In genomic region chr12:27128865-27129264, GRCh38 we compare ENCODE assay signal across 17 cellular contexts. TPM values are rescaled to one million over a fixed set of nuclear protein-coding genes. Genes with fewer than 3 reads are reported as not detected.
"Had no signal": no experiment of that assay in that cellular context is flagged by ENCODE, and none has a peak within 500 bp of the region (broad histone marks: within the 10 kb centered on the region; RNA-seq: fewer than 3 reads in every experiment).

No MANE protein-coding gene starts in this region.

RNA-seq across cellular contexts. Expression of gene C12orf71, which starts 46.5 kb away (rescaled TPM):
- total RNA-seq: activated CD4-positive, alpha-beta memory T cell treated with anti-CD3 and anti-CD28 coated beads, Interleukin-2, amount 10 ng/mL, durations not matched to agents 7 days and 5 days; activated CD4-positive, alpha-beta T cell treated with anti-CD3 and anti-CD28 coated beads for 36 hours; activated CD4-positive, alpha-beta T cell treated with anti-CD3 and anti-CD28 coated beads, Interleukin-2, amount 10 ng/mL, durations not matched to agents 7 days and 5 days; activated CD8-positive, alpha-beta memory T cell treated with anti-CD3 and anti-CD28 coated beads, Interleukin-2, amount 10 ng/mL, durations not matched to agents 7 days and 5 days; activated CD8-positive, alpha-beta T cell treated with anti-CD3 and anti-CD28 coated beads, Interleukin-2, amount 10 ng/mL, durations not matched to agents 7 days and 5 days; activated naive CD8-positive, alpha-beta T cell treated with anti-CD3 and anti-CD28 coated beads, Interleukin-2, amount 10 ng/mL, durations not matched to agents 7 days and 5 days; activated T-helper 2 cell treated with anti-CD3 and anti-CD28 coated beads, Interferon-gamma antibody, Interleukin-2, Interleukin-4, amounts not matched to agents 10 μg/mL and 5 μg/mL and 100 μg/mL, durations not matched to agents 14 hours and 24 hours and 36 hours; aorta; body of pancreas; breast epithelium; cardiac septum; T-cell; T-helper 1 cell treated with Interleukin-12 subunit alpha and Interleukin-12 subunit beta and Interleukin-4 antibody, amounts not matched to agents 30 ng/mL and 1 ng/mL, for 36 hours; T-helper 17 cell; T-helper 2 cell treated with Interferon-gamma antibody and Interleukin-4, amounts not matched to agents 100 ng/mL and 5 ng/mL, for 36 hours; WTC11 had no signal
- polyA plus RNA-seq: adipose tissue, aorta had no signal
